ENCODE assay signal across 1 cellular context in the genomic region with DNA sequence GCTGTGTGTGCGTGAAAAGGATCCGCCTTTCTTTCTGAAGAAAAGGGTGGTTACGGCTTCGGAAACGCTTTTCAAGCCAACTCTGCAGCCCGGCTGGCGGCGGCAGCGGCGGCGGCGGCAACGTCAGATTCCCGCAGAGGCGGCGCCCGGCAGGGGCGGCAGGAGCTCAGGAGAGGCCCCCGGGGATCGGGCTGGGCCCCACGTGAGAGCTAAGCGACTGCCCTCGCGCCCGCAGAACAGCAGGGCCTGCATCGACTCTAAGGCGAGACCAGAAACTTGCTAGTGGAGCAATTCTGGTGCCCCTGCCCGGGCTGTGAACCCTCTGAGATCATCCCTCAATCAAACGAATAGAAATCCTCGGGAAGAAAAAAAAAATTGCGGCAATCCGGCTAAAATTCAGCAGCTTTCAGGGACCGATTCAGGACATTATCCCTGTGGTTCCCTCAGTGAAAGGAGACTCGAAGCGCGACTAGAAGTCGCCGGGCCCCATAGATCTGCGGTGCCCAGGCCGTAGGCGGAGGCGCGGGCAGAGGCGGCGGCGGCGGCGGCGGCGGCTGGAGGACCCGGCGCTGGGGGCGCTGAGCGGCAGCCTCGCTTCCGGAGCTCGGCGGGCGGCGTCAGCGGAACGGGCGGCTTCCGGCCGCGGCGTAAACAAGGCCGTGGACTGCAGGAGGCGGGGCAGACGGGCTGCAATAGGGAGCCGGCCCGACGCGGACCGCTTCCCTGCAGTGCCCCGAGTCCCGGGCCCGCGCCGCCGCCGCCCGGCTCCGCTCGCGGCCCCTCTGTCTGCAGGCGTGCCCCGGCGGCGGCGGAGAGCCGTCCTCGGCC.
TF ChIP-seq lines count a peak whose summit lies in the region.

A gene with protein sequence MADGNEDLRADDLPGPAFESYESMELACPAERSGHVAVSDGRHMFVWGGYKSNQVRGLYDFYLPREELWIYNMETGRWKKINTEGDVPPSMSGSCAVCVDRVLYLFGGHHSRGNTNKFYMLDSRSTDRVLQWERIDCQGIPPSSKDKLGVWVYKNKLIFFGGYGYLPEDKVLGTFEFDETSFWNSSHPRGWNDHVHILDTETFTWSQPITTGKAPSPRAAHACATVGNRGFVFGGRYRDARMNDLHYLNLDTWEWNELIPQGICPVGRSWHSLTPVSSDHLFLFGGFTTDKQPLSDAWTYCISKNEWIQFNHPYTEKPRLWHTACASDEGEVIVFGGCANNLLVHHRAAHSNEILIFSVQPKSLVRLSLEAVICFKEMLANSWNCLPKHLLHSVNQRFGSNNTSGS (plus strand): TSS at position 681 of the 828 bp plus-strand sequence. CDS start 316 bp downstream, outside the sequence.

TF ChIP-seq in SK-N-SH, 30 proteins besides CTCF, POLR2A, EP300 and RAD21 (continued from another document):
- TF ChIP-seq CHD2 (IDR thresholded peaks at IDR 0.05; ENCODE audit: low read length, partially characterized antibody), result peak; percentile 18
- TF ChIP-seq, protein P1, sequence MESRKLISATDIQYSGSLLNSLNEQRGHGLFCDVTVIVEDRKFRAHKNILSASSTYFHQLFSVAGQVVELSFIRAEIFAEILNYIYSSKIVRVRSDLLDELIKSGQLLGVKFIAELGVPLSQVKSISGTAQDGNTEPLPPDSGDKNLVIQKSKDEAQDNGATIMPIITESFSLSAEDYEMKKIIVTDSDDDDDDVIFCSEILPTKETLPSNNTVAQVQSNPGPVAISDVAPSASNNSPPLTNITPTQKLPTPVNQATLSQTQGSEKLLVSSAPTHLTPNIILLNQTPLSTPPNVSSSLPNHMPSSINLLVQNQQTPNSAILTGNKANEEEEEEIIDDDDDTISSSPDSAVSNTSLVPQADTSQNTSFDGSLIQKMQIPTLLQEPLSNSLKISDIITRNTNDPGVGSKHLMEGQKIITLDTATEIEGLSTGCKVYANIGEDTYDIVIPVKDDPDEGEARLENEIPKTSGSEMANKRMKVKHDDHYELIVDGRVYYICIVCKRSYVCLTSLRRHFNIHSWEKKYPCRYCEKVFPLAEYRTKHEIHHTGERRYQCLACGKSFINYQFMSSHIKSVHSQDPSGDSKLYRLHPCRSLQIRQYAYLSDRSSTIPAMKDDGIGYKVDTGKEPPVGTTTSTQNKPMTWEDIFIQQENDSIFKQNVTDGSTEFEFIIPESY (IDR thresholded peaks at IDR 0.05; ENCODE audit: borderline replicate concordance, low read depth), result no peak
- peak; percentile 18; the same call in 1 of the 2 replicates for TF ChIP-seq RFX5 (IDR thresholded peaks at IDR 0.05; ENCODE audit: low read length)
- TF ChIP-seq EZH2phosphoT487 (IDR thresholded peaks at IDR 0.05; ENCODE audit: borderline replicate concordance, low read depth), result no peak
- peak; percentile 43; the same call in 1 of the 2 replicates for TF ChIP-seq YY1 (IDR thresholded peaks at IDR 0.05; ENCODE audit: low read depth)
- no peak for TF ChIP-seq RCOR1 (IDR thresholded peaks at IDR 0.05; ENCODE audit: low read length)
- no peak for TF ChIP-seq NFIC (IDR thresholded peaks at IDR 0.05; ENCODE audit: borderline replicate concordance)
- TF ChIP-seq, protein P2, sequence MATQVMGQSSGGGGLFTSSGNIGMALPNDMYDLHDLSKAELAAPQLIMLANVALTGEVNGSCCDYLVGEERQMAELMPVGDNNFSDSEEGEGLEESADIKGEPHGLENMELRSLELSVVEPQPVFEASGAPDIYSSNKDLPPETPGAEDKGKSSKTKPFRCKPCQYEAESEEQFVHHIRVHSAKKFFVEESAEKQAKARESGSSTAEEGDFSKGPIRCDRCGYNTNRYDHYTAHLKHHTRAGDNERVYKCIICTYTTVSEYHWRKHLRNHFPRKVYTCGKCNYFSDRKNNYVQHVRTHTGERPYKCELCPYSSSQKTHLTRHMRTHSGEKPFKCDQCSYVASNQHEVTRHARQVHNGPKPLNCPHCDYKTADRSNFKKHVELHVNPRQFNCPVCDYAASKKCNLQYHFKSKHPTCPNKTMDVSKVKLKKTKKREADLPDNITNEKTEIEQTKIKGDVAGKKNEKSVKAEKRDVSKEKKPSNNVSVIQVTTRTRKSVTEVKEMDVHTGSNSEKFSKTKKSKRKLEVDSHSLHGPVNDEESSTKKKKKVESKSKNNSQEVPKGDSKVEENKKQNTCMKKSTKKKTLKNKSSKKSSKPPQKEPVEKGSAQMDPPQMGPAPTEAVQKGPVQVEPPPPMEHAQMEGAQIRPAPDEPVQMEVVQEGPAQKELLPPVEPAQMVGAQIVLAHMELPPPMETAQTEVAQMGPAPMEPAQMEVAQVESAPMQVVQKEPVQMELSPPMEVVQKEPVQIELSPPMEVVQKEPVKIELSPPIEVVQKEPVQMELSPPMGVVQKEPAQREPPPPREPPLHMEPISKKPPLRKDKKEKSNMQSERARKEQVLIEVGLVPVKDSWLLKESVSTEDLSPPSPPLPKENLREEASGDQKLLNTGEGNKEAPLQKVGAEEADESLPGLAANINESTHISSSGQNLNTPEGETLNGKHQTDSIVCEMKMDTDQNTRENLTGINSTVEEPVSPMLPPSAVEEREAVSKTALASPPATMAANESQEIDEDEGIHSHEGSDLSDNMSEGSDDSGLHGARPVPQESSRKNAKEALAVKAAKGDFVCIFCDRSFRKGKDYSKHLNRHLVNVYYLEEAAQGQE (IDR thresholded peaks at IDR 0.05; ENCODE audit: low read depth, low read length), result peak; percentile 12; the same call in 1 of the 2 replicates
- 0 out of 2 replicates have a peak, but pooled peaks have one; percentile 17 for TF ChIP-seq RXRA (IDR thresholded peaks at IDR 0.05; ENCODE audit: borderline replicate concordance, low read depth)
